Comparison of ENCODE assay signal across 25 cellular contexts in the genomic region with DNA sequence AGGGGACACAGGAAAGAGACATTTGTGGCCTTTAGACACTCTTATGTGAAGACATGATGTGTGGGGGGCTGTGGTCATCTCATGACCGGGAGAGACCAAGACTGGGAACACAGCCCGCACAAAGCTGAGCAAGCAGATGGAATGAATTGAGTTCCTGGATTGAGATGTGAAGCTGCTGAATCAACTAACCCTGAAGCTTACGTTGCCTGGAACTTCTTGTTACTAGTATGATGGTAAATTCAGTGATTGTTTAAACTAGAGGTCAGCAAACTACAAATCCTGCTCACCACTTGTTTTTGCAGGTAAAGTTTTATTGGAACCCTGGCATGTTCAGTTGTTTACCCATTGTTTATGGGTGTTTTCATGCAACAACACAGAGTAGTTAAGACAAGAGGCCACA.
DNase-seq lines count a peak whose midpoint lies in the region; FAIRE-seq and TF ChIP-seq lines count a peak whose summit lies in the region.
"Had no signal": no experiment of that assay in that cellular context is flagged by ENCODE, and none has a peak within 500 bp of the region (broad histone marks: within the 10 kb centered on the region; RNA-seq: fewer than 3 reads in every experiment).

No MANE protein-coding gene starts in this region.

- H3K4me3 ChIP-seq in astrocyte (ENCODE audit: insufficient read depth, low read depth, low read length) (no peak overlapping the region), smooth muscle cell (no peak overlapping the region)
- H3K4me3 ChIP-seq: Peyer's patch, thyroid gland had no signal

- H4K20me1 ChIP-seq in astrocyte (ENCODE audit: insufficient read depth, low read length) (no peaks in the 10 kb centered on the region), smooth muscle cell (ENCODE audit: low read depth) (no peaks in the 10 kb centered on the region)

- H3K9ac ChIP-seq in astrocyte (ENCODE audit: low read length) (no peak overlapping the region), smooth muscle cell (ENCODE audit: low read depth) (no peak overlapping the region)

- no peak overlapping the region for H2AFZ ChIP-seq in astrocyte (ENCODE audit: low read depth, low read length)
- H2AFZ ChIP-seq in smooth muscle cell (ENCODE audit: low read depth): peak overlapping the region; percentile 54

- no peaks in the 10 kb centered on the region for H3K36me3 ChIP-seq in astrocyte (ENCODE audit: insufficient read depth, low read length)
- no peaks in the 10 kb centered on the region for H3K36me3 ChIP-seq in smooth muscle cell (ENCODE audit: low read depth)
- H3K36me3 ChIP-seq: Peyer's patch, thyroid gland had no signal

- H3K9me3 ChIP-seq in astrocyte (ENCODE audit: insufficient read depth, low read depth, low read length) (no peaks in the 10 kb centered on the region), smooth muscle cell (replicated peaks; ENCODE audit: low read depth) (no peaks in the 10 kb centered on the region)
- H3K9me3 ChIP-seq: Peyer's patch, thyroid gland had no signal

- H3K4me1 Mint-ChIP-seq in T-helper 2 cell treated with Interferon-gamma antibody and Interleukin-4, amounts not matched to agents 5 μg/mL and 100 μg/mL, for 36 hours (ENCODE audit: low read depth): peaks cover 59% of the 10 kb centered on the region
- H3K4me1 Mint-ChIP-seq in astrocyte (ENCODE audit: low read depth, unreplicated experiment): peaks cover 16% of the 10 kb centered on the region
- peaks cover 39% of the 10 kb centered on the region for H3K4me1 Mint-ChIP-seq in activated CD4-positive, alpha-beta T cell treated with anti-CD3 and anti-CD28 coated beads, Interleukin-2, amount 10 ng/mL, durations not matched to agents 24 days and 14 days
- H3K4me1 Mint-ChIP-seq: B cell had no signal

- TF ChIP-seq CTCF in astrocyte (IDR thresholded peaks at IDR 0.05; ENCODE audit: insufficient read depth, low read depth, low read length): no peak
- no peak for TF ChIP-seq CTCF in smooth muscle cell (IDR thresholded peaks at IDR 0.05; ENCODE audit: borderline replicate concordance, insufficient read depth, poor library complexity, severe bottlenecking)

- H3K27ac Mint-ChIP-seq in T-helper 2 cell treated with Interferon-gamma antibody and Interleukin-4, amounts not matched to agents 5 μg/mL and 100 μg/mL, for 36 hours: peak overlapping the region; percentile 60
- no peak overlapping the region for H3K27ac Mint-ChIP-seq in astrocyte (ENCODE audit: unreplicated experiment)
- no peak overlapping the region for H3K27ac Mint-ChIP-seq in activated CD4-positive, alpha-beta T cell treated with anti-CD3 and anti-CD28 coated beads, Interleukin-2, amount 10 ng/mL, durations not matched to agents 24 days and 14 days
- H3K27ac Mint-ChIP-seq: activated CD8-positive, alpha-beta T cell treated with anti-CD3 and anti-CD28 coated beads for 36 hours; activated naive CD8-positive, alpha-beta T cell treated with anti-CD3 and anti-CD28 coated beads for 36 hours; B cell; progenitor cell of endocrine pancreas; stimulated activated naive CD8-positive, alpha-beta T cell treated with anti-CD3 and anti-CD28 coated beads, Interleukin-15, Interleukin-2, amounts not matched to agents 100 ng/mL and 50 ng/mL, for 24 hours had no signal

- intact Hi-C loops in activated CD4-positive, alpha-beta T cell treated with anti-CD3 and anti-CD28 coated beads, Interleukin-2, amount 10 ng/mL, durations not matched to agents 24 days and 14 days (cut with micrococcal nuclease): no loop called here

- H3K27me3 ChIP-seq in astrocyte (ENCODE audit: insufficient read depth, low read length): no peaks in the 10 kb centered on the region
- no peaks in the 10 kb centered on the region for H3K27me3 ChIP-seq in smooth muscle cell (ENCODE audit: low read depth)
- H3K27me3 ChIP-seq: Peyer's patch, thyroid gland had no signal

- H3K4me2 ChIP-seq in astrocyte (ENCODE audit: low read length) (no peak overlapping the region), smooth muscle cell (no peak overlapping the region)

- H3K79me2 ChIP-seq in astrocyte (ENCODE audit: insufficient read depth, low read length): no peaks in the 10 kb centered on the region
- H3K79me2 ChIP-seq in smooth muscle cell (ENCODE audit: low read depth): no peaks in the 10 kb centered on the region

- 68% methylated on average over 3 of the region's 3 CpGs for WGBS in smooth muscle cell (ENCODE audit: low lambda C conversion rate)

- no peak for FAIRE-seq in astrocyte (lab: Jason Lieb, UNC)

- no peaks in the 10 kb centered on the region for H3F3A ChIP-seq in smooth muscle cell (ENCODE audit: low read depth)

- no peak overlapping the region for H3K4me3 Mint-ChIP-seq in T-helper 2 cell treated with Interferon-gamma antibody and Interleukin-4, amounts not matched to agents 5 μg/mL and 100 μg/mL, for 36 hours
- no peak overlapping the region for H3K4me3 Mint-ChIP-seq in astrocyte (ENCODE audit: unreplicated experiment)
- no peak overlapping the region for H3K4me3 Mint-ChIP-seq in activated CD4-positive, alpha-beta T cell treated with anti-CD3 and anti-CD28 coated beads, Interleukin-2, amount 10 ng/mL, durations not matched to agents 24 days and 14 days
- H3K4me3 Mint-ChIP-seq: activated CD8-positive, alpha-beta T cell treated with anti-CD3 and anti-CD28 coated beads for 36 hours; activated naive CD8-positive, alpha-beta T cell treated with anti-CD3 and anti-CD28 coated beads for 36 hours; B cell; central memory CD8-positive, alpha-beta T cell; neural crest cell; stimulated activated naive CD8-positive, alpha-beta T cell treated with anti-CD3 and anti-CD28 coated beads, Interleukin-15, Interleukin-2, amounts not matched to agents 100 ng/mL and 50 ng/mL, for 24 hours had no signal

- H3K4me1 ChIP-seq in astrocyte (ENCODE audit: insufficient read depth, low read length) (peaks cover 13% of the 10 kb centered on the region), smooth muscle cell (ENCODE audit: low read depth) (peaks cover 5% of the 10 kb centered on the region)

- peaks cover 5% of the 10 kb centered on the region for H3K36me3 Mint-ChIP-seq in T-helper 2 cell treated with Interferon-gamma antibody and Interleukin-4, amounts not matched to agents 5 μg/mL and 100 μg/mL, for 36 hours (ENCODE audit: low read depth)
- no peaks in the 10 kb centered on the region for H3K36me3 Mint-ChIP-seq in astrocyte (ENCODE audit: low read depth, unreplicated experiment)
- H3K36me3 Mint-ChIP-seq in activated CD4-positive, alpha-beta T cell treated with anti-CD3 and anti-CD28 coated beads, Interleukin-2, amount 10 ng/mL, durations not matched to agents 24 days and 14 days (ENCODE audit: low read depth): peaks cover 6% of the 10 kb centered on the region

- H3K27me3 Mint-ChIP-seq in T-helper 2 cell treated with Interferon-gamma antibody and Interleukin-4, amounts not matched to agents 5 μg/mL and 100 μg/mL, for 36 hours (ENCODE audit: low read depth): no peaks in the 10 kb centered on the region
- peaks cover 8% of the 10 kb centered on the region for H3K27me3 Mint-ChIP-seq in astrocyte (ENCODE audit: low read depth, unreplicated experiment)
- H3K27me3 Mint-ChIP-seq in activated CD4-positive, alpha-beta T cell treated with anti-CD3 and anti-CD28 coated beads, Interleukin-2, amount 10 ng/mL, durations not matched to agents 24 days and 14 days: no peaks in the 10 kb centered on the region
- H3K27me3 Mint-ChIP-seq: activated CD8-positive, alpha-beta T cell treated with anti-CD3 and anti-CD28 coated beads for 36 hours; activated naive CD8-positive, alpha-beta T cell treated with anti-CD3 and anti-CD28 coated beads for 36 hours; B cell; central memory CD8-positive, alpha-beta T cell had no signal

- no peak for DNase-seq in T-helper 2 cell treated with Interferon-gamma antibody and Interleukin-4, amounts not matched to agents 5 μg/mL and 100 μg/mL, for 36 hours (ENCODE audit: low spot score)
- DNase-seq in T-helper 2 cell (no peak), astrocyte (ENCODE audit: low read depth) (peak; percentile 43), fibroblast of the conjunctiva (ENCODE audit: low read depth) (peak; percentile 28), smooth muscle cell (lab: John Stamatoyannopoulos, UW; ENCODE audit: unreplicated experiment) (no peak), NCI-H748 (lab: John Stamatoyannopoulos, UW; ENCODE audit: unreplicated experiment) (no peak), mucosa of gallbladder (ENCODE audit: low spot score) (no peak)
- no peak for DNase-seq in activated CD4-positive, alpha-beta T cell treated with anti-CD3 and anti-CD28 coated beads, Interleukin-2, amount 10 ng/mL, durations not matched to agents 24 days and 14 days
- DNase-seq: 8988T; activated CD8-positive, alpha-beta T cell treated with anti-CD3 and anti-CD28 coated beads for 36 hours; activated naive CD8-positive, alpha-beta T cell treated with anti-CD3 and anti-CD28 coated beads for 36 hours; COR-L47; DMS53; NCI-H1048; NCI-H1694 treated with DMSO at 0.1 percent for 48 hours; NCI-H524 treated with DMSO at 0.1 percent for 48 hours; Peyer's patch; SIG-M5; SW 1271; thyroid gland had no signal

- no peaks in the 10 kb centered on the region for H3K9me3 Mint-ChIP-seq in T-helper 2 cell treated with Interferon-gamma antibody and Interleukin-4, amounts not matched to agents 5 μg/mL and 100 μg/mL, for 36 hours
- H3K9me3 Mint-ChIP-seq in astrocyte (ENCODE audit: unreplicated experiment): no peaks in the 10 kb centered on the region
- no peaks in the 10 kb centered on the region for H3K9me3 Mint-ChIP-seq in activated CD4-positive, alpha-beta T cell treated with anti-CD3 and anti-CD28 coated beads, Interleukin-2, amount 10 ng/mL, durations not matched to agents 24 days and 14 days
- H3K9me3 Mint-ChIP-seq: activated CD8-positive, alpha-beta T cell treated with anti-CD3 and anti-CD28 coated beads for 36 hours; activated naive CD8-positive, alpha-beta T cell treated with anti-CD3 and anti-CD28 coated beads for 36 hours; central memory CD8-positive, alpha-beta T cell; neural crest cell; stimulated activated naive CD8-positive, alpha-beta T cell treated with anti-CD3 and anti-CD28 coated beads, Interleukin-15, Interleukin-2, amounts not matched to agents 100 ng/mL and 50 ng/mL, for 24 hours had no signal

- H3K27ac ChIP-seq in astrocyte (ENCODE audit: low read depth, low read length): no peak overlapping the region
- no peak overlapping the region for H3K27ac ChIP-seq in smooth muscle cell (ENCODE audit: low read depth)
- H3K27ac ChIP-seq: Peyer's patch, thyroid gland had no signal

Comparison
In these comparisons a context has a peak if more than half of its experiments do, and no peak if none do; other contexts are left out.
1. DNase-seq: peak in astrocyte (single experiment) and fibroblast of the conjunctiva (single experiment); none in T-helper 2 cell treated with Interferon-gamma antibody and Interleukin-4, amounts not matched to agents 5 μg/mL and 100 μg/mL, for 36 hours (single experiment), T-helper 2 cell (0 of 5), smooth muscle cell (single experiment), activated CD4-positive, alpha-beta T cell treated with anti-CD3 and anti-CD28 coated beads, Interleukin-2, amount 10 ng/mL, durations not matched to agents 24 days and 14 days (single experiment), NCI-H748 (single experiment) and mucosa of gallbladder (single experiment).